2 cellular contexts compared by ENCODE assay signal in genomic region chr16:81843243-81843582, GRCh38.
TF ChIP-seq lines count a peak whose summit lies in the region.

No MANE protein-coding gene starts in this region.

TF ChIP-seq in IMR-90, 13 proteins besides CTCF, POLR2A, EP300 and RAD21:
- TF ChIP-seq CEBPB (IDR thresholded peaks at IDR 0.05; ENCODE audit: low read depth, low read length): 0 out of 2 replicates have a peak, but pooled peaks have one; percentile 30
- TF ChIP-seq MXI1 (IDR thresholded peaks at IDR 0.05; ENCODE audit: borderline replicate concordance, low read depth, low read length): no peak

TF ChIP-seq in WTC11, 78 proteins besides CTCF, POLR2A, EP300 and RAD21:
- TF ChIP-seq ZBTB21 (CRISPR knock-in tag; IDR thresholded peaks at IDR 0.05; ENCODE audit: borderline replicate concordance) (no peak), ATF2 (CRISPR knock-in tag; IDR thresholded peaks at IDR 0.05; ENCODE audit: borderline replicate concordance, low read depth) (no peak), ATF3 (CRISPR knock-in tag; conservative IDR thresholded peaks at IDR 0.05) (no peak), ZNF138 (CRISPR knock-in tag; conservative IDR thresholded peaks at IDR 0.05) (no peak), GTF2I (CRISPR knock-in tag; conservative IDR thresholded peaks at IDR 0.05) (no peak), MAX (CRISPR knock-in tag; IDR thresholded peaks at IDR 0.05) (no peak), HMGXB4 (CRISPR knock-in tag; IDR thresholded peaks at IDR 0.05) (no peak), CREM (CRISPR knock-in tag; IDR thresholded peaks at IDR 0.05) (no peak), USF2 (CRISPR knock-in tag; IDR thresholded peaks at IDR 0.05) (no peak), PREB (CRISPR knock-in tag; IDR thresholded peaks at IDR 0.05; ENCODE audit: borderline replicate concordance) (no peak), ZNF416 (CRISPR knock-in tag; IDR thresholded peaks at IDR 0.05) (no peak), ATF6 (CRISPR knock-in tag; IDR thresholded peaks at IDR 0.05) (no peak), ZNF396 (CRISPR knock-in tag; IDR thresholded peaks at IDR 0.05; ENCODE audit: borderline replicate concordance) (no peak)
